In the genomic region with DNA sequence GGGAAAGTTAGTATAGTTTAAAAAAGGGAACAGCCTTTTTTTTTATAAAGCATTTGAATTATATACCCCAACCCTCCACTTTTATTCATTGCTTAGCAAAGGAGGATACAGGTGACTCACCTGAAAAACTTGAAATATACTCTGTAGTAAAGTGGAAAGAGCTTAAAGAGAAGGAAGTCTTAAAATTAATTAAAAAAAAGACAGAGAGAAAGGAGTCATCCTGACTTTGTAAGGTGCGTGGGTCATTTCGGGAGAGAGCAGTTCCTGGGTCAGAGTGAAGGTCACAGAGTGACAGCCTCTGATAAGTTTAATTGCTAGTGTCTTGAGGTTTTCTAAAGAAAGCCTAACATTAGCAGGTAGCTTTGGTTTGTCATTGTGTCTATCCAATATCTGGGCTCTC, we compare ENCODE assay signal across 14 cellular contexts.
DNase-seq lines count a peak whose midpoint lies in the region; TF ChIP-seq lines count a peak whose summit lies in the region.
"Had no signal": no experiment of that assay in that cellular context is flagged by ENCODE, and none has a peak within 500 bp of the region (broad histone marks: within the 10 kb centered on the region; RNA-seq: fewer than 3 reads in every experiment).

No MANE protein-coding gene starts in this region.

- H3K27me3 Mint-ChIP-seq in activated naive CD8-positive, alpha-beta T cell treated with anti-CD3 and anti-CD28 coated beads for 36 hours = peaks cover 4% of the 10 kb centered on the region
- no peaks in the 10 kb centered on the region for H3K27me3 Mint-ChIP-seq in progenitor cell of endocrine pancreas

- peaks cover 8 to 86% (median 23%) of the 10 kb centered on the region in 3 donors for H3K4me1 ChIP-seq in esophagus squamous epithelium

- no peaks in the 10 kb centered on the region for H3K36me3 ChIP-seq in esophagus squamous epithelium

- H3K27ac Mint-ChIP-seq in activated naive CD8-positive, alpha-beta T cell treated with anti-CD3 and anti-CD28 coated beads for 36 hours = no peak overlapping the region
- no peak overlapping the region for H3K27ac Mint-ChIP-seq in progenitor cell of endocrine pancreas

- no peak overlapping the region for H3K4me3 Mint-ChIP-seq in activated naive CD8-positive, alpha-beta T cell treated with anti-CD3 and anti-CD28 coated beads for 36 hours
- no peak overlapping the region for H3K4me3 Mint-ChIP-seq in progenitor cell of endocrine pancreas (ENCODE audit: low read depth)

- TF ChIP-seq CTCF in RWPE1 (conservative IDR thresholded peaks at IDR 0.05; ENCODE audit: low read depth) (no peak), esophagus squamous epithelium (IDR thresholded peaks at IDR 0.05) (no peak), progenitor cell of endocrine pancreas (IDR thresholded peaks at IDR 0.05; ENCODE audit: unreplicated experiment) (no peak)

- H3K36me3 Mint-ChIP-seq in activated naive CD8-positive, alpha-beta T cell treated with anti-CD3 and anti-CD28 coated beads for 36 hours = no peaks in the 10 kb centered on the region
- H3K36me3 Mint-ChIP-seq in progenitor cell of endocrine pancreas (ENCODE audit: insufficient read depth) = no peaks in the 10 kb centered on the region

- H3K4me1 Mint-ChIP-seq in activated naive CD8-positive, alpha-beta T cell treated with anti-CD3 and anti-CD28 coated beads for 36 hours = no peaks in the 10 kb centered on the region
- H3K4me1 Mint-ChIP-seq in progenitor cell of endocrine pancreas (ENCODE audit: low read depth) = peaks cover 30% of the 10 kb centered on the region

- POLR2A ChIA-PET in RWPE1 (lab: Yijun Ruan, JAX; ENCODE audit: low non-redundant PET) = interaction anchor here (0.7 kb wide), 1 partner anchor 56 kb away, joined by 6 read pairs; no protein-coding TSS in a partner anchor

- 39 to 43% methylated on average over 2 of the region's 2 CpGs for WGBS in esophagus squamous epithelium, 2 donors

- intact Hi-C loops in esophagus squamous epithelium (cut with DNase I) = no loop called here

- no peak overlapping the region for H3K4me3 ChIP-seq in esophagus squamous epithelium

- no peak for TF ChIP-seq POLR2A in esophagus squamous epithelium (IDR thresholded peaks at IDR 0.05)

- H3K9me3 Mint-ChIP-seq in activated naive CD8-positive, alpha-beta T cell treated with anti-CD3 and anti-CD28 coated beads for 36 hours = no peaks in the 10 kb centered on the region
- no peaks in the 10 kb centered on the region for H3K9me3 Mint-ChIP-seq in progenitor cell of endocrine pancreas (ENCODE audit: low read depth)

- H3K27ac ChIP-seq in RWPE1 = no peak overlapping the region
- H3K27ac ChIP-seq in esophagus squamous epithelium = peak overlapping the region in 3 of 4 donors; percentile 84 to 88 (median 88)

- CTCF ChIA-PET in RWPE1 (lab: Yijun Ruan, JAX) = no interaction called here

- DNase-seq in RWPE1 (ENCODE audit: low spot score) = peak; percentile 13
- DNase-seq in esophagus squamous epithelium (lab: John Stamatoyannopoulos, UW) = no peak
- DNase-seq in renal cortical epithelial cell (ENCODE audit: low read depth) = peak; percentile 14
- no peak for DNase-seq in activated CD4-positive, alpha-beta T cell treated with anti-CD3 and anti-CD28 coated beads, Interleukin-2, amount 50 U/mL, for 48 hours
- no peak for DNase-seq in D341Med (ENCODE audit: low spot score)
- no peak for DNase-seq in activated naive CD8-positive, alpha-beta T cell treated with anti-CD3 and anti-CD28 coated beads for 36 hours
- DNase-seq in progenitor cell of endocrine pancreas (ENCODE audit: low spot score, unreplicated experiment) = no peak
- DNase-seq: KG1; NCI-H2081; NCI-H446 treated with DMSO at 0.1 percent for 48 hours; NCI-H748 treated with DMSO at 0.1 percent for 48 hours; NK-92 treated with Interleukin-12 subunit alpha and Interleukin-12 subunit beta, amount 100 ng/mL, for 24 hours; SHP77 treated with DMSO at 0.1 percent for 48 hours; SK-N-SH had no signal

- no peaks in the 10 kb centered on the region for H3K27me3 ChIP-seq in esophagus squamous epithelium

- no peaks in the 10 kb centered on the region for H3K9me3 ChIP-seq in esophagus squamous epithelium
- H3K9me3 ChIP-seq: SK-N-SH had no signal

Comparison
In these comparisons a context has a peak if more than half of its experiments do, and no peak if none do; other contexts are left out.
1. DNase-seq: peak in RWPE1 (single experiment) and renal cortical epithelial cell (single experiment); none in esophagus squamous epithelium (single experiment), activated CD4-positive, alpha-beta T cell treated with anti-CD3 and anti-CD28 coated beads, Interleukin-2, amount 50 U/mL, for 48 hours (0 of 2), D341Med (single experiment), activated naive CD8-positive, alpha-beta T cell treated with anti-CD3 and anti-CD28 coated beads for 36 hours (single experiment) and progenitor cell of endocrine pancreas (single experiment).